Comparison of ENCODE assay signal across 29 cellular contexts in the genomic region with DNA sequence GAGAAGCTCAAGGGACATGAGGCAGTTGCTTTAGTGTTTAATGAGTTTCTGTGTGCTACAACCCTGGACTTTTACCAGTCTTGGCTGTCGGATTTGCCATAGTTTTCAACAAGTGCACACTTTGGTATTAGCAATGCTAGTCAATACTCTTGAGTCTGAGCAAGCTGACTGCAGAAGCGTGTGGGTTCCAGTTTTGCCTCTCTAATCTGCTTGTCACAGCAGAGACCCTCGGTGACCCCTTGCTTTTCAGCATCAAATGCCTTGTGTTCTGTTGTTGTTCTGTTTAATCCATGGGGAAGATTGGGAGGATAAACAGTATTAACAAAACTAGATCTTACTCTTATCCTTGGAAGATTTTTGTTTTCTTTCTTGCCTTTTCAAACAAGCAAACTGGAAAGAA.
"Had no signal": no experiment of that assay in that cellular context is flagged by ENCODE, and none has a peak within 500 bp of the region (broad histone marks: within the 10 kb centered on the region; RNA-seq: fewer than 3 reads in every experiment).

No MANE protein-coding gene starts in this region.

- DNase-seq: activated CD4-positive, alpha-beta memory T cell treated with anti-CD3 and anti-CD28 coated beads, Interleukin-2, amount 10 ng/mL, durations not matched to agents 7 days and 5 days; activated CD4-positive, alpha-beta T cell treated with anti-CD3 and anti-CD28 coated beads for 1 hour; activated CD4-positive, alpha-beta T cell treated with anti-CD3 and anti-CD28 coated beads for 36 hours; activated CD4-positive, alpha-beta T cell treated with anti-CD3 and anti-CD28 coated beads for 48 hours; activated CD4-positive, alpha-beta T cell treated with anti-CD3 and anti-CD28 coated beads, Interleukin-2, amount 10 ng/mL, durations not matched to agents 7 days and 5 days; activated CD4-positive, alpha-beta T cell treated with anti-CD3 and anti-CD28 coated beads, Interleukin-2, amount 50 U/mL, for 48 hours; activated CD4-positive, CD25-positive, alpha-beta regulatory T cell; activated CD8-positive, alpha-beta memory T cell treated with anti-CD3 and anti-CD28 coated beads for 24 hours; activated CD8-positive, alpha-beta memory T cell treated with anti-CD3 and anti-CD28 coated beads, Interleukin-2, amount 10 ng/mL, durations not matched to agents 7 days and 5 days; activated CD8-positive, alpha-beta memory T cell treated with anti-CD3 and anti-CD28 coated beads, Interleukin-2, amount 50 U/mL, for 48 hours; activated CD8-positive, alpha-beta T cell treated with anti-CD3 and anti-CD28 coated beads, Interleukin-2, amount 10 ng/mL, durations not matched to agents 7 days and 5 days; activated effector memory CD4-positive, alpha-beta T cell treated with Interleukin-2 at 50 U/mL for 16 hours; activated gamma-delta T cell; activated naive CD4-positive, alpha-beta T cell treated with anti-CD3 and anti-CD28 coated beads, Interleukin-2, amount 10 ng/mL, durations not matched to agents 7 days and 5 days; activated naive CD4-positive, alpha-beta T cell treated with Interleukin-2 at 50 U/mL for 16 hours; activated naive CD8-positive, alpha-beta T cell treated with anti-CD3 and anti-CD28 coated beads, Interleukin-2, amount 10 ng/mL, durations not matched to agents 7 days and 5 days; activated naive CD8-positive, alpha-beta T cell treated with anti-CD3 and anti-CD28 coated beads, Interleukin-2, amount 50 U/mL, for 24 hours; activated T-cell treated with anti-CD3 and anti-CD28 coated beads, Interleukin-2, amount 50 U/mL, for 24 hours; activated T-cell treated with anti-CD3 and anti-CD28 coated beads, Interleukin-2, amount 50 U/mL, for 48 hours; amygdala; anterior cingulate cortex; caudate nucleus; cerebellar nuclear complex; T-helper 1 cell; T-helper 2 cell; T-helper 9 cell had no signal

- H3K9me3 ChIP-seq: ascending aorta had no signal

- H3K27ac ChIP-seq: ascending aorta, cardiac muscle cell, VCaP had no signal

- H3K4me3 ChIP-seq: ascending aorta, cardiac muscle cell had no signal

- H3K27me3 ChIP-seq: ascending aorta, cardiac muscle cell had no signal

- H3K36me3 ChIP-seq: ascending aorta, cardiac muscle cell had no signal
